In the genomic region with DNA sequence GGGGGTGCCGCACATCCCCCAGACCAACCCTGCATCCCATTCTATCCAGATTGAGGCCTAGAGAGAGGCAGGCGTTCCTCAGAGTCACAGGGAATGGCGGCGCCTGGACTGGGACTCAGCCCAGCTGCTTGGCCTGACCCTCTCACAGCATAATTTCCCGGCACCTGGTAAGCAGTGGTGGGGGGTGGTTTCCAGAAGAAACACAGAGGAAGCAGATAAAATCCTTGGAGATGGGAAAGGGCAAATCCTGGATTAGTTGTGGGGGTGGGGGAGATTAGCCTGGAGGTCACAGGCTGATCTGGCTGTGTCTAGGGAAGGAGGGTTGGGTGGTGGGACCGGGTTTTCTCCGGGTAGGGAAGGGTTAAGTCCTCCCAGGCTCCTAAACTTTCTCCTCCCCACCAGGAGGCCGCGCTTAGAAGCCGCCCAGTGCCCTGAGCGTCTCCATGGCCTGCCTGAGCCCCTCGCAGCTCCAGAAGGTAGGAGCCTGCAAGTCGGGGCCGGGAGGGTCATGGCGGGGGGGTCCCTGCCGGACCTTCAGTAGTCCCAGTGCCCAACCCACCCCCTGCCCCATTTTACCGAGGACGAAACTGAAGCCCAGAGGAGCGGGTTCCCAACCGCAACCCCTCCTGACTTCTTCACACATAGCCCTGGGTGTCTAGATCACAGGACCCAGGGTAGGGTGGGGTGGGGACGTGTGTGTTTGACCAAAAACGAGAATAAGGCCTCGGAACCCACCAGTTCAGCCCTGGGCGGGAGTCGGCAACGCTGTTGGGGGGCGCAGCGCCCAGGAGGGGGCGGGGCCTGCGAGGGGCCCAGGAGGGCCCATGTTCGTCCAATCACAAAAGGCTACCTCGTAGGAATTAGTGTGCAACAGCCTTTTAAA, we compare ENCODE assay signal across 10 cellular contexts. TPM values are rescaled to one million over a fixed set of nuclear protein-coding genes. Genes with fewer than 3 reads are reported as not detected.
DNase-seq lines count a peak whose midpoint lies in the region; ATAC-seq, FAIRE-seq and TF ChIP-seq lines count a peak whose summit lies in the region.
"Had no signal": no experiment of that assay in that cellular context is flagged by ENCODE, and none has a peak within 500 bp of the region (broad histone marks: within the 10 kb centered on the region; RNA-seq: fewer than 3 reads in every experiment).

No MANE protein-coding gene starts in this region.

- H3K4me1 Mint-ChIP-seq in activated CD4-positive, alpha-beta T cell treated with anti-CD3 and anti-CD28 coated beads for 36 hours: peaks cover 7% of the 10 kb centered on the region

- H3K27ac ChIP-seq in dorsolateral prefrontal cortex: peak overlapping the region in 58 of 59 donors; percentile 23 to 95 (median 80)
- peak overlapping the region; percentile 95 to 98 for H3K27ac ChIP-seq in tibial artery
- H3K27ac ChIP-seq: C4-2B had no signal

- no peak for DNase-seq in activated CD4-positive, alpha-beta T cell treated with anti-CD3 and anti-CD28 coated beads for 36 hours
- no peak for DNase-seq in activated CD4-positive, alpha-beta T cell treated with anti-CD3 and anti-CD28 coated beads for 48 hours
- DNase-seq in dorsolateral prefrontal cortex: no peak
- no peak for DNase-seq in lower leg skin (ENCODE audit: low spot score in 2 of 2)
- peak; percentile 38 to 83 for DNase-seq in tibial artery
- DNase-seq in HTR-8/SVneo (ENCODE audit: insufficient read length, low spot score): no peak
- DNase-seq in NCI-H2171 (lab: John Stamatoyannopoulos, UW): no peak

- CTCF ChIA-PET in activated CD4-positive, alpha-beta T cell treated with anti-CD3 and anti-CD28 coated beads for 36 hours (lab: Charles Lee): interaction anchor here (0.6 to 0.9 kb wide), 3 partner anchors 58 to 501 kb away, joined by 3 to 4 read pairs (median 3); no protein-coding TSS in a partner anchor

- peaks cover 5 to 68% (median 58%) of the 10 kb centered on the region in 4 donors for H3K4me1 ChIP-seq in tibial artery

- peak; percentile 58 for ATAC-seq in activated CD4-positive, alpha-beta T cell treated with anti-CD3 and anti-CD28 coated beads for 36 hours
- no peak for ATAC-seq in GM19452 (IDR thresholded peaks at IDR 0.05; ENCODE audit: unreplicated experiment)

- peaks cover 8% of the 10 kb centered on the region for H3K36me3 Mint-ChIP-seq in activated CD4-positive, alpha-beta T cell treated with anti-CD3 and anti-CD28 coated beads for 36 hours (ENCODE audit: low read depth)

- no peak overlapping the region for H3K27ac Mint-ChIP-seq in activated CD4-positive, alpha-beta T cell treated with anti-CD3 and anti-CD28 coated beads for 36 hours

- intact Hi-C loops in activated CD4-positive, alpha-beta T cell treated with anti-CD3 and anti-CD28 coated beads for 36 hours (cut with DNase I, micrococcal nuclease): no loop called here
- intact Hi-C loops in dorsolateral prefrontal cortex (cut with DNase I) (no loop called here), lower leg skin (cut with DNase I; ENCODE audit: low total_unique reads) (no loop called here), tibial artery (cut with DNase I; ENCODE audit: low total_unique reads) (loop anchor here (5.0 kb wide), 1 partner anchor 40 kb away; the partner anchor contains the start of genes KYAT1 and LRRC8A)

- POLR2A ChIA-PET in activated CD4-positive, alpha-beta T cell treated with anti-CD3 and anti-CD28 coated beads for 36 hours (lab: Charles Lee): no interaction called here

- peaks cover 6 to 18% (median 16%) of the 10 kb centered on the region in 3 donors for H3K36me3 ChIP-seq in tibial artery

- no peaks in the 10 kb centered on the region for H3K27me3 Mint-ChIP-seq in activated CD4-positive, alpha-beta T cell treated with anti-CD3 and anti-CD28 coated beads for 36 hours

- no peaks in the 10 kb centered on the region for H3K27me3 ChIP-seq in dorsolateral prefrontal cortex
- H3K27me3 ChIP-seq in tibial artery: no peaks in the 10 kb centered on the region

- TF ChIP-seq POLR2A in lower leg skin (IDR thresholded peaks at IDR 0.05): no peak

- no peaks in the 10 kb centered on the region for H3K9me3 ChIP-seq in tibial artery

- no peak for FAIRE-seq in HTR-8/SVneo (lab: Jason Lieb, UNC)
- FAIRE-seq: TTC549 had no signal

- H3K4me3 Mint-ChIP-seq in activated CD4-positive, alpha-beta T cell treated with anti-CD3 and anti-CD28 coated beads for 36 hours: no peak overlapping the region

- TF ChIP-seq CTCF in dorsolateral prefrontal cortex (IDR thresholded peaks at IDR 0.05 in 54 of 56, conservative IDR thresholded peaks at IDR 0.05 in 2 of 56; ENCODE audit: low read depth in 1 of 56, partially characterized antibody in 56 of 56): no peak
- TF ChIP-seq CTCF in lower leg skin (IDR thresholded peaks at IDR 0.05): no peak
- no peak for TF ChIP-seq CTCF in tibial artery (IDR thresholded peaks at IDR 0.05)

- 7 to 12% methylated on average over 31 of the region's 32 CpGs for WGBS in lower leg skin, 2 donors

- H3K4me3 ChIP-seq in dorsolateral prefrontal cortex (peak overlapping the region; percentile 10 to 62 (median 44)), lower leg skin (ENCODE audit: low read depth, poor library complexity, severe bottlenecking) (peak overlapping the region; percentile 31), tibial artery (peak overlapping the region; percentile 52 to 63)

- no peaks in the 10 kb centered on the region for H3K9me3 Mint-ChIP-seq in activated CD4-positive, alpha-beta T cell treated with anti-CD3 and anti-CD28 coated beads for 36 hours (ENCODE audit: low read depth)

RNA-seq across cellular contexts. Expression of gene PHYHD1, which starts 1.3 kb away (rescaled TPM):
- total RNA-seq in activated CD4-positive, alpha-beta T cell treated with anti-CD3 and anti-CD28 coated beads for 36 hours: under 1 TPM; 0.21 to 0.44 TPM
- total RNA-seq in dorsolateral prefrontal cortex (100 to 1,000 TPM in 1 of 120 experiments, 10 to 100 TPM in 118, 1 to 10 TPM in 1; 8.8 to 113 (median 34.2) TPM), lower leg skin (10 to 100 TPM; 31.3 to 60.2 (median 50.6) TPM)

RNA-seq across cellular contexts. Expression of gene DOLK, which starts 25.3 kb away (rescaled TPM):
- total RNA-seq in activated CD4-positive, alpha-beta T cell treated with anti-CD3 and anti-CD28 coated beads for 36 hours: 1 to 10 TPM; 4.8 to 5.0 TPM
- total RNA-seq in dorsolateral prefrontal cortex: 10 to 100 TPM in 23 of 120 experiments, 1 to 10 TPM in 97; 3.6 to 13.2 (median 8.4) TPM
- total RNA-seq in lower leg skin: 10 to 100 TPM in 3 of 4 donors, 1 to 10 TPM in 1; 9.8 to 16.4 (median 11.9) TPM

RNA-seq across cellular contexts. Expression of gene NUP188, which starts 25.4 kb away (rescaled TPM):
- 100 to 1,000 TPM; 102 to 124 TPM for total RNA-seq in activated CD4-positive, alpha-beta T cell treated with anti-CD3 and anti-CD28 coated beads for 36 hours
- total RNA-seq in dorsolateral prefrontal cortex (10 to 100 TPM; 23.7 to 70.4 (median 41.1) TPM), lower leg skin (10 to 100 TPM; 32.8 to 44.3 (median 36.1) TPM)

RNA-seq across cellular contexts. Expression of gene LRRC8A, which starts 40.2 kb away (rescaled TPM):
- total RNA-seq in activated CD4-positive, alpha-beta T cell treated with anti-CD3 and anti-CD28 coated beads for 36 hours: 10 to 100 TPM; 14.9 to 15.5 TPM
- total RNA-seq in dorsolateral prefrontal cortex (100 to 1,000 TPM in 48 of 120 experiments, 10 to 100 TPM in 72; 63.8 to 213 (median 95.1) TPM), lower leg skin (100 to 1,000 TPM in 3 of 4 donors, 10 to 100 TPM in 1; 89.6 to 131 (median 111) TPM)

RNA-seq across cellular contexts. Expression of gene KYAT1, which starts 40.4 kb away (rescaled TPM):
- 10 to 100 TPM; 14.8 to 18.5 TPM for total RNA-seq in activated CD4-positive, alpha-beta T cell treated with anti-CD3 and anti-CD28 coated beads for 36 hours
- total RNA-seq in dorsolateral prefrontal cortex (10 to 100 TPM; 22.3 to 55.0 (median 36.5) TPM), lower leg skin (10 to 100 TPM in 2 of 4 donors, 1 to 10 TPM in 2; 8.2 to 19.4 (median 10.9) TPM)

Comparison
In these comparisons a context has a peak if more than half of its experiments do, and no peak if none do; other contexts are left out.
1. DNase-seq: peak in tibial artery (2 of 2); none in activated CD4-positive, alpha-beta T cell treated with anti-CD3 and anti-CD28 coated beads for 36 hours (single experiment), activated CD4-positive, alpha-beta T cell treated with anti-CD3 and anti-CD28 coated beads for 48 hours (single experiment), dorsolateral prefrontal cortex (0 of 10), lower leg skin (0 of 2), HTR-8/SVneo (single experiment) and NCI-H2171 (single experiment).
2. RNA of gene PHYHD1, which starts 1.3 kb away (total RNA-seq): 31.3 to 60.2 TPM in lower leg skin and 8.8 to 113 TPM in dorsolateral prefrontal cortex; 0.21 to 0.44 TPM in activated CD4-positive, alpha-beta T cell treated with anti-CD3 and anti-CD28 coated beads for 36 hours; every median in the first group is over 4 times any median in the second.
3. Peak in every context shown above with its lines, with median percentiles within 50 percentile points of each other: H3K4me3 ChIP-seq.